Comparison of ENCODE assay signal across 8 cellular contexts in genomic region chr2:223692227-223692947, GRCh38.
DNase-seq lines count a peak whose midpoint lies in the region; ATAC-seq, FAIRE-seq and TF ChIP-seq lines count a peak whose summit lies in the region.

No MANE protein-coding gene starts in this region.

- H3K9me3 ChIP-seq in fibroblast of lung (ENCODE audit: control insufficient read depth, insufficient read depth, low read depth, low read length) (no peaks in the 10 kb centered on the region), parathyroid adenoma (ENCODE audit: control insufficient read depth, low read length) (no peaks in the 10 kb centered on the region)

- TF ChIP-seq CTCF in fibroblast of lung (conservative IDR thresholded peaks at IDR 0.05 in 1 of 2, IDR thresholded peaks at IDR 0.05 in 1 of 2; ENCODE audit: low read depth in 1 of 2, low read length in 2 of 2) = peak; percentile 71 to 86
- TF ChIP-seq CTCF in parathyroid adenoma (IDR thresholded peaks at IDR 0.05) = peak; percentile 50

- H2AFZ ChIP-seq in fibroblast of lung (ENCODE audit: low read length) = no peak overlapping the region
- no peak overlapping the region for H2AFZ ChIP-seq in parathyroid adenoma

- H3K9ac ChIP-seq in fibroblast of lung (ENCODE audit: insufficient read depth, low read length) (no peak overlapping the region), parathyroid adenoma (no peak overlapping the region)

- H3K27ac ChIP-seq in fibroblast of lung (ENCODE audit: insufficient read depth, low read length) = no peak overlapping the region
- H3K27ac ChIP-seq in parathyroid adenoma = no peak overlapping the region

- no peak for ATAC-seq in HG03565 (IDR thresholded peaks at IDR 0.05; ENCODE audit: unreplicated experiment)

- no peak overlapping the region for H3K4me2 ChIP-seq in fibroblast of lung (ENCODE audit: extremely low read depth, insufficient read depth, low read length)
- no peak overlapping the region for H3K4me2 ChIP-seq in parathyroid adenoma (ENCODE audit: low read length)

- H3K79me2 ChIP-seq in fibroblast of lung (ENCODE audit: control insufficient read depth, insufficient read depth, low read length) (no peaks in the 10 kb centered on the region), parathyroid adenoma (no peaks in the 10 kb centered on the region)

- no peaks in the 10 kb centered on the region for H4K20me1 ChIP-seq in fibroblast of lung (ENCODE audit: control insufficient read depth, extremely low read depth, insufficient read depth, low read length)

- no peak for FAIRE-seq in GM19239 (lab: Jason Lieb, UNC)

- no peak overlapping the region for H3K4me3 ChIP-seq in H7 (ENCODE audit: insufficient read depth, low read depth, low read length)
- no peak overlapping the region for H3K4me3 ChIP-seq in fibroblast of lung (replicated peaks in 1 of 4; ENCODE audit: control extremely low read depth in 1 of 4, insufficient read depth in 1 of 4, low read depth in 3 of 4, low read length in 4 of 4)
- H3K4me3 ChIP-seq in parathyroid adenoma (ENCODE audit: low read depth, low read length) = no peak overlapping the region

- H3K36me3 ChIP-seq in H7 (replicated peaks; ENCODE audit: control insufficient read depth, insufficient read depth, low read length) (peaks cover 2% of the 10 kb centered on the region; the same call in 1 of the 2 replicates), fibroblast of lung (ENCODE audit: control insufficient read depth, insufficient read depth, low read length) (no peaks in the 10 kb centered on the region), parathyroid adenoma (ENCODE audit: control insufficient read depth, insufficient read depth, low read length) (no peaks in the 10 kb centered on the region)

- DNase-seq in AG08395 (ENCODE audit: low spot score) (peak; percentile 72), H7 (peak; percentile 36), RPMI8226 (peak; percentile 4), fibroblast of lung (ENCODE audit: low read depth in 2 of 2) (peak; percentile 51 to 74), GM19239 (ENCODE audit: insufficient read length, low spot score) (no peak), mesenteric fat pad (ENCODE audit: low spot score) (no peak)

- H3K27me3 ChIP-seq in H7 (ENCODE audit: control insufficient read depth, insufficient read depth, low read length) (no peaks in the 10 kb centered on the region), fibroblast of lung (ENCODE audit: control insufficient read depth, insufficient read depth, low read length) (no peaks in the 10 kb centered on the region), parathyroid adenoma (ENCODE audit: control insufficient read depth, insufficient read depth, low read length) (no peaks in the 10 kb centered on the region)

- H3K4me1 ChIP-seq in fibroblast of lung (ENCODE audit: control insufficient read depth, extremely low read depth, insufficient read depth, low read length) (peaks cover 5% of the 10 kb centered on the region), parathyroid adenoma (peaks cover 5% of the 10 kb centered on the region)

Comparison
In these comparisons a context has a peak if more than half of its experiments do, and no peak if none do; other contexts are left out.
1. DNase-seq: peak in AG08395 (single experiment), H7 (single experiment), RPMI8226 (single experiment) and fibroblast of lung (2 of 2); none in GM19239 (single experiment) and mesenteric fat pad (single experiment).